ENCODE assay signal across 35 cellular contexts in the genomic region with DNA sequence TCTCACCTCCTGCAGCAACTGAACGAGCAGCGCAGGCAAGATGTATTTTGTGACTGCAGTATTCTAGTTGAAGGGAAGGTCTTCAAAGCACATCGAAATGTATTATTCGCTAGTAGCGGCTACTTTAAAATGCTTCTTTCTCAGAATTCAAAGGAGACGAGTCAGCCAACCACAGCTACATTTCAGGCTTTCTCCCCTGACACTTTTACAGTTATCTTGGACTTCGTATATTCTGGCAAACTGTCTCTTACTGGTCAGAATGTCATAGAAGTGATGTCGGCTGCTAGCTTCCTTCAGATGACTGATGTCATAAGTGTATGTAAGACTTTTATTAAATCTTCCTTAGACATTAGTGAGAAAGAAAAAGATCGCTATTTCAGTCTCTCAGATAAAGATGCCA. TPM values are rescaled to one million over a fixed set of nuclear protein-coding genes. Genes with fewer than 3 reads are reported as not detected.
A peak's percentile ranks its signal among the peaks of the same experiment; 100 is the strongest.
DNase-seq lines count a peak whose midpoint lies in the region; ATAC-seq and TF ChIP-seq lines count a peak whose summit lies in the region.
"Had no signal": no experiment of that assay in that cellular context is flagged by ENCODE, and none has a peak within 500 bp of the region (broad histone marks: within the 10 kb centered on the region; RNA-seq: fewer than 3 reads in every experiment).

No MANE protein-coding gene starts in this region.

- H3K23ac ChIP-seq in mesenchymal stem cell (ENCODE audit: low read length in 2 of 2) = no peak overlapping the region

- H3K27me3 ChIP-seq in brain microvascular endothelial cell (replicated peaks) (no peaks in the 10 kb centered on the region), mesenchymal stem cell (ENCODE audit: control insufficient read depth in 1 of 2, insufficient read depth in 1 of 2, low read length in 2 of 2) (no peaks in the 10 kb centered on the region)
- H3K27me3 ChIP-seq: BE2C, foreskin keratinocyte, MG63, neutrophil, spleen, testis had no signal

- ATAC-seq in HG03439 (IDR thresholded peaks at IDR 0.05; ENCODE audit: unreplicated experiment) = no peak
- ATAC-seq: activated T-helper 17 cell treated with anti-CD3 and anti-CD28 coated beads, Interleukin-2, amount 50 U/mL, for 72 hours; foreskin keratinocyte; right cardiac atrium; stimulated activated naive CD8-positive, alpha-beta T cell treated with anti-CD3 and anti-CD28 coated beads, Interleukin-15, Interleukin-2, amounts not matched to agents 100 U/mL and 50 U/mL, for 24 hours had no signal

- H4K8ac ChIP-seq in mesenchymal stem cell (ENCODE audit: low read length) = no peak overlapping the region

- no peak overlapping the region for H2BK12ac ChIP-seq in mesenchymal stem cell (ENCODE audit: low read length in 2 of 2)

- DNase-seq in AG10803 (ENCODE audit: low read depth) = peak; percentile 12
- DNase-seq in HS-5 (ENCODE audit: low read depth) = peak; percentile 1
- peak; percentile 16 for DNase-seq in brain microvascular endothelial cell
- peak; percentile 9 for DNase-seq in mesenchymal stem cell
- DNase-seq in NCI-H2107 (lab: John Stamatoyannopoulos, UW) = no peak
- no peak for DNase-seq in HT-29 (ENCODE audit: low spot score)
- DNase-seq in activated T-cell treated with anti-CD3 and anti-CD28 coated beads for 4 hours = no peak
- DNase-seq: activated CD4-positive, alpha-beta T cell treated with anti-CD3 and anti-CD28 coated beads, Interleukin-2, amount 50 U/mL, for 48 hours; activated CD4-positive, CD25-positive, alpha-beta regulatory T cell treated with anti-CD3 and anti-CD28 coated beads, Interleukin-2, amount 50 U/mL, for 72 hours; activated CD8-positive, alpha-beta memory T cell treated with anti-CD3 and anti-CD28 coated beads, Interleukin-2, amount 50 U/mL, for 48 hours; activated naive CD4-positive, alpha-beta T cell treated with anti-CD3 and anti-CD28 coated beads, Interleukin-2, amount 50 U/mL, for 16 hours; amygdala; BE2C; CD8-positive, alpha-beta memory T cell; cortex of kidney; effector memory CD4-positive, alpha-beta T cell; foreskin keratinocyte; head of caudate nucleus; islet precursor cell; MG63; midbrain; naive B cell; NCI-H2029; NCI-H526 treated with DMSO at 0.1 percent for 48 hours; right cardiac atrium; Right ventricle myocardium superior; spleen; stimulated activated CD4-positive, alpha-beta T cell treated with anti-CD3 and anti-CD28 coated beads, Interleukin-2, amount 100 ng/mL, for 24 hours; stimulated activated naive CD8-positive, alpha-beta T cell treated with anti-CD3 and anti-CD28 coated beads, Interleukin-15, Interleukin-2, amounts not matched to agents 100 U/mL and 50 U/mL, for 24 hours; T-helper 2 cell; testis had no signal

- H3K4me3 ChIP-seq in AG10803 (ENCODE audit: low read length) = no peak overlapping the region
- no peak overlapping the region for H3K4me3 ChIP-seq in brain microvascular endothelial cell (ENCODE audit: low read depth, low read length)
- no peak overlapping the region for H3K4me3 ChIP-seq in mesenchymal stem cell (ENCODE audit: insufficient read depth in 1 of 2, low read depth in 1 of 2, low read length in 2 of 2)
- H3K4me3 ChIP-seq: MG63, spleen, testis had no signal

- H2BK15ac ChIP-seq in mesenchymal stem cell (ENCODE audit: low read depth, poor library complexity, severe bottlenecking) = no peak overlapping the region

- no peak overlapping the region for H3K18ac ChIP-seq in mesenchymal stem cell (ENCODE audit: low read depth in 1 of 2, low read length in 2 of 2)

- no peak overlapping the region for H2AK5ac ChIP-seq in mesenchymal stem cell (ENCODE audit: low read length, severe bottlenecking)

- no peak overlapping the region for H3K4ac ChIP-seq in mesenchymal stem cell (ENCODE audit: low read depth in 1 of 2, low read length in 2 of 2)

- no peak overlapping the region for H2AFZ ChIP-seq in mesenchymal stem cell (ENCODE audit: low read depth, low read length)

- H2BK5ac ChIP-seq in mesenchymal stem cell (ENCODE audit: low read depth, low read length, poor library complexity, severe bottlenecking) = no peak overlapping the region

- no peaks in the 10 kb centered on the region for H3K4me1 ChIP-seq in mesenchymal stem cell (ENCODE audit: control insufficient read depth, insufficient read depth, low read depth, low read length)
- H3K4me1 ChIP-seq: BE2C, foreskin keratinocyte, spleen, testis had no signal

- 90% methylated on average over 9 of the region's 9 CpGs for WGBS in mesenchymal stem cell

- no peak overlapping the region for H2BK120ac ChIP-seq in mesenchymal stem cell (ENCODE audit: low read depth, low read length)

- no peaks in the 10 kb centered on the region for H3K79me1 ChIP-seq in mesenchymal stem cell (replicated peaks; ENCODE audit: low read length, poor library complexity, severe bottlenecking)

- no peak overlapping the region for H3K9ac ChIP-seq in mesenchymal stem cell (ENCODE audit: low read length)

- in situ Hi-C loops in brain microvascular endothelial cell (cut with HindIII; ENCODE audit: low pct_ligation_motif_present, low sequenced_read_pairs) = no loop called here

- H3K36me3 ChIP-seq in brain microvascular endothelial cell (replicated peaks) (no peaks in the 10 kb centered on the region), mesenchymal stem cell (ENCODE audit: control insufficient read depth in 1 of 2, insufficient read depth in 2 of 2, low read depth in 1 of 2, low read length in 2 of 2) (peaks cover 0 to 22% of the 10 kb centered on the region in 2 experiments)
- H3K36me3 ChIP-seq: BE2C, MG63, neutrophil had no signal

- no peaks in the 10 kb centered on the region for H3K9me3 ChIP-seq in mesenchymal stem cell (ENCODE audit: control insufficient read depth, low read length)
- H3K9me3 ChIP-seq: BE2C, MG63, neutrophil, spleen, testis had no signal

- no peak overlapping the region for H3K14ac ChIP-seq in mesenchymal stem cell (ENCODE audit: low read length in 2 of 2)

- H3K4me2 ChIP-seq in mesenchymal stem cell (ENCODE audit: low read length, poor library complexity, severe bottlenecking) = no peak overlapping the region

- TF ChIP-seq CTCF in AG10803 (conservative IDR thresholded peaks at IDR 0.05; ENCODE audit: low read length) = no peak
- TF ChIP-seq CTCF in brain microvascular endothelial cell (IDR thresholded peaks at IDR 0.05; ENCODE audit: low read depth, low read length, missing control alignments) = no peak

- H4K91ac ChIP-seq in mesenchymal stem cell (ENCODE audit: low read length) = no peak overlapping the region

- H3K27ac ChIP-seq in brain microvascular endothelial cell (no peak overlapping the region), mesenchymal stem cell (ENCODE audit: low read length, poor library complexity, severe bottlenecking) (no peak overlapping the region)
- H3K27ac ChIP-seq: epithelial cell of prostate, foreskin keratinocyte, neutrophil, spleen, testis had no signal

RNA-seq across cellular contexts. Expression of a gene that starts 53.7 kb away (rescaled TPM):
- 6.2 TPM for polyA plus RNA-seq in mesenchymal stem cell (2013, experiment 1 of 2)
- polyA plus RNA-seq in mesenchymal stem cell (2013, experiment 2 of 2) = 6.1 TPM
- total RNA-seq in HT-29 (2014; rRNA removed; shearing (Covaris generic)) = 0.84 and 1.0 TPM in 2 replicates
- polyA plus RNA-seq: CD8-positive, alpha-beta memory T cell had no signal

RNA-seq across cellular contexts. Expression of a gene that starts 57.4 kb away (rescaled TPM):
- 68.5 TPM for polyA plus RNA-seq in mesenchymal stem cell (2013, experiment 1 of 2)
- 65.5 TPM for polyA plus RNA-seq in mesenchymal stem cell (2013, experiment 2 of 2)
- total RNA-seq in HT-29 (2014; rRNA removed; shearing (Covaris generic)) = 37.4 and 43.5 TPM in 2 replicates

RNA-seq across cellular contexts. Expression of a gene that starts 58.1 kb away (rescaled TPM):
- polyA plus RNA-seq in mesenchymal stem cell (2013, experiment 1 of 2) = 84.2 TPM
- polyA plus RNA-seq in mesenchymal stem cell (2013, experiment 2 of 2) = 85.6 TPM
- total RNA-seq in HT-29 (2014; rRNA removed; shearing (Covaris generic)) = 109 and 126 TPM in 2 replicates

Comparison
In these comparisons a context has a peak if more than half of its experiments do, and no peak if none do; other contexts are left out.
1. DNase-seq: peak in AG10803 (single experiment), HS-5 (single experiment), brain microvascular endothelial cell (single experiment) and mesenchymal stem cell (single experiment); none in NCI-H2107 (single experiment), HT-29 (single experiment) and activated T-cell treated with anti-CD3 and anti-CD28 coated beads for 4 hours (single experiment).